In the genomic region with DNA sequence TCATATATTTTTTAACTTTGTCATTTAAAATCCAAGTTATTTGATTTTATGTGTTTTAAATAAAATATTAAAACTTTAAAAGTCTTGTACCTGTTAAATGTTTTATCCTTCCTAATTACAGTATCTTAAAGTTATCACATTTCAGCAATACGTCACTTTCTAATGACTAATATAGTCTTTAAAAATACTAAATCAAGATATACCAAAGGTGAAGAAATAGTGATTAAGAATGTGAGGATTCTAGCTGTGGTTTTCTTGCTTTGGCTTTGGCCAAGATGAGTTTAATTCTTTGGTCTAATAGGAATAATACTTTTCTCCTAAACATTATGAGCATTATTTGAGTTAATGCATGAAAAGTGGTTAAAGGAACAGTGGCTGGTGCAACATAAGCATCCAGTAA, we compare ENCODE assay signal across 26 cellular contexts.
"Had no signal": no experiment of that assay in that cellular context is flagged by ENCODE, and none has a peak within 500 bp of the region (broad histone marks: within the 10 kb centered on the region; RNA-seq: fewer than 3 reads in every experiment).

No MANE protein-coding gene starts in this region.

- H3K9me3 Mint-ChIP-seq: activated CD4-positive, alpha-beta memory T cell treated with anti-CD3 and anti-CD28 coated beads for 36 hours; activated CD4-positive, alpha-beta T cell treated with anti-CD3 and anti-CD28 coated beads, Interleukin-2, amount 10 ng/mL, durations not matched to agents 24 days and 14 days; activated T-helper 2 cell treated with anti-CD3 and anti-CD28 coated beads, Interferon-gamma antibody, Interleukin-2, Interleukin-4, amounts not matched to agents 10 μg/mL and 5 μg/mL and 100 μg/mL, durations not matched to agents 14 hours and 24 hours and 36 hours had no signal

- H3K27me3 Mint-ChIP-seq: activated CD4-positive, alpha-beta memory T cell treated with anti-CD3 and anti-CD28 coated beads for 36 hours; activated CD4-positive, alpha-beta T cell treated with anti-CD3 and anti-CD28 coated beads, Interleukin-2, amount 10 ng/mL, durations not matched to agents 24 days and 14 days; activated naive CD8-positive, alpha-beta T cell had no signal

- ATAC-seq: body of pancreas; gastroesophageal sphincter; left colon; SK-N-SH treated with all-trans-retinoic acid at 6 μM for 48 hours; stimulated activated naive CD8-positive, alpha-beta T cell treated with anti-CD3 and anti-CD28 coated beads, Interleukin-15, Interleukin-2, amounts not matched to agents 100 U/mL and 50 U/mL, for 24 hours had no signal

- H3K36me3 ChIP-seq: cardiac muscle cell, pancreas, prostate gland, thoracic aorta had no signal

- H3K4me3 ChIP-seq: body of pancreas, cardiac muscle cell, gastroesophageal sphincter, hepatocyte, pancreas, prostate gland had no signal

- H3K27ac ChIP-seq: cardiac muscle cell, hepatocyte, pancreas, prostate gland had no signal

- DNase-seq: activated CD4-positive, alpha-beta memory T cell treated with anti-CD3 and anti-CD28 coated beads for 36 hours; activated CD4-positive, alpha-beta T cell treated with anti-CD3 and anti-CD28 coated beads, Interleukin-2, amount 10 ng/mL, durations not matched to agents 24 days and 14 days; activated CD4-positive, CD25-positive, alpha-beta regulatory T cell; activated CD8-positive, alpha-beta memory T cell treated with anti-CD3 and anti-CD28 coated beads, Interleukin-2, amount 50 U/mL, for 4 hours; activated T-cell treated with anti-CD3 and anti-CD28 coated beads, Interleukin-2, amount 50 U/mL, for 48 hours; anterior cingulate cortex; body of pancreas; cortex of kidney; left colon; mesenchymal stem cell; pancreas; stimulated activated CD4-positive, alpha-beta T cell treated with anti-CD3 and anti-CD28 coated beads, Interleukin-4, amount 100 ng/mL, for 1 hour; stimulated activated naive CD8-positive, alpha-beta T cell treated with anti-CD3 and anti-CD28 coated beads, Interleukin-15, Interleukin-2, amounts not matched to agents 100 U/mL and 50 U/mL, for 24 hours; T-helper 2 cell had no signal

- FAIRE-seq: endothelial cell of umbilical vein, keratinocyte, pancreas, urothelium cell line had no signal

- H3K27me3 ChIP-seq: body of pancreas, cardiac muscle cell, gastroesophageal sphincter, hepatocyte, pancreas had no signal

- H3K27ac Mint-ChIP-seq: activated CD4-positive, alpha-beta memory T cell treated with anti-CD3 and anti-CD28 coated beads for 36 hours; activated CD4-positive, alpha-beta T cell treated with anti-CD3 and anti-CD28 coated beads, Interleukin-2, amount 10 ng/mL, durations not matched to agents 24 days and 14 days; activated T-helper 2 cell treated with anti-CD3 and anti-CD28 coated beads, Interferon-gamma antibody, Interleukin-2, Interleukin-4, amounts not matched to agents 10 μg/mL and 5 μg/mL and 100 μg/mL, durations not matched to agents 14 hours and 24 hours and 36 hours; nephron had no signal

- H3K4me3 Mint-ChIP-seq: activated CD4-positive, alpha-beta memory T cell treated with anti-CD3 and anti-CD28 coated beads for 36 hours; activated CD4-positive, alpha-beta T cell treated with anti-CD3 and anti-CD28 coated beads, Interleukin-2, amount 10 ng/mL, durations not matched to agents 24 days and 14 days; nephron had no signal

- H3K9me3 ChIP-seq: body of pancreas, gastroesophageal sphincter, pancreas, prostate gland, thoracic aorta had no signal
